ENCODE assay signal across 18 cellular contexts in the genomic region with DNA sequence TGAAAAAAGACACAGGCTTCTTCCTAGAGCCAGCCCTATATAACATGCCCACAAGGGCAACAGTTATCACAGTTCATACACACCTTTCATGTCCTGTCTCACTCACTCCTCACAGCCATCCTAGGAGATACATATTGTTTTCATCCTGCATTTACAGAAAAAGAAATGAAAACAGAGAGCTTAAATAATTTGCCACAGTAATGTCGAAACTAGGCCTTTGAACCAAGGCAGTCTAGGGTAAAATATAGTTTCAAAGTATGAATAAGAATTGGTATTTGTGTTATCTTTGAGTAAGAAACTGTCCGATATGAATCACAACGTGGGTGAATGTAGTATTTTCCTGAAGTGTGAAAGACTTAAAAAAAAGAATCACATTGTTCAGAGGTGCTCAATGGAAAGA. TPM values are rescaled to one million over a fixed set of nuclear protein-coding genes. Genes with fewer than 3 reads are reported as not detected.
DNase-seq lines count a peak whose midpoint lies in the region; ATAC-seq and FAIRE-seq lines count a peak whose summit lies in the region.
"Had no signal": no experiment of that assay in that cellular context is flagged by ENCODE, and none has a peak within 500 bp of the region (broad histone marks: within the 10 kb centered on the region; RNA-seq: fewer than 3 reads in every experiment).

No MANE protein-coding gene starts in this region.

- no peaks in the 10 kb centered on the region for H3K36me3 Mint-ChIP-seq in activated T-cell treated with anti-CD3 and anti-CD28 coated beads, Interleukin-2, amount 50 U/mL, for 4 hours (ENCODE audit: insufficient read depth)
- H3K36me3 Mint-ChIP-seq in naive thymus-derived CD4-positive, alpha-beta T cell: no peaks in the 10 kb centered on the region

- H3K27me3 ChIP-seq in naive thymus-derived CD4-positive, alpha-beta T cell (ENCODE audit: control insufficient read depth in 2 of 2, insufficient read depth in 2 of 2, low read length in 2 of 2): no peaks in the 10 kb centered on the region
- H3K27me3 ChIP-seq: hepatocyte, upper lobe of left lung had no signal

- peak; percentile 79 for FAIRE-seq in islet of Langerhans (lab: Jason Lieb, UNC)

- DNase-seq in activated T-cell treated with anti-CD3 and anti-CD28 coated beads, Interleukin-2, amount 50 U/mL, for 4 hours: no peak
- no peak for DNase-seq in activated T-cell treated with anti-CD3 and anti-CD28 coated beads, Interleukin-2, amount 50 U/mL, for 48 hours
- no peak for DNase-seq in naive thymus-derived CD4-positive, alpha-beta T cell
- DNase-seq in anterior cingulate cortex (lab: John Stamatoyannopoulos, UW): no peak
- no peak for DNase-seq in NCI-H2171 (lab: John Stamatoyannopoulos, UW)
- DNase-seq: activated CD4-positive, alpha-beta T cell treated with anti-CD3 and anti-CD28 coated beads, Interleukin-2, amount 50 U/mL, for 4 hours; activated naive CD4-positive, alpha-beta T cell treated with Interleukin-2 at 50 U/mL for 16 hours; Caco-2; HFFc6; Kasumi-1; lower lobe of right lung; upper lobe of left lung had no signal

- H3K9me3 ChIP-seq in naive thymus-derived CD4-positive, alpha-beta T cell (ENCODE audit: control insufficient read depth in 2 of 3, low read length in 3 of 3): no peaks in the 10 kb centered on the region
- H3K9me3 ChIP-seq: Caco-2, lower lobe of right lung, upper lobe of left lung had no signal

- no peaks in the 10 kb centered on the region for H3K4me1 Mint-ChIP-seq in activated T-cell treated with anti-CD3 and anti-CD28 coated beads, Interleukin-2, amount 50 U/mL, for 4 hours (ENCODE audit: low read depth)
- H3K4me1 Mint-ChIP-seq in naive thymus-derived CD4-positive, alpha-beta T cell: no peaks in the 10 kb centered on the region

- H3K27me3 Mint-ChIP-seq in activated T-cell treated with anti-CD3 and anti-CD28 coated beads, Interleukin-2, amount 50 U/mL, for 4 hours (ENCODE audit: low read depth): peaks cover 10% of the 10 kb centered on the region
- H3K27me3 Mint-ChIP-seq in naive thymus-derived CD4-positive, alpha-beta T cell: peaks cover 0 to 22% (median 11%) of the 10 kb centered on the region in 5 donors

- no peaks in the 10 kb centered on the region for H3K36me3 ChIP-seq in naive thymus-derived CD4-positive, alpha-beta T cell (ENCODE audit: control insufficient read depth in 2 of 3, insufficient read depth in 3 of 3, low read length in 3 of 3)
- H3K36me3 ChIP-seq: lower lobe of right lung, upper lobe of left lung had no signal

- ATAC-seq in activated T-cell treated with anti-CD3 and anti-CD28 coated beads, Interleukin-2, amount 50 U/mL, for 4 hours: peak; percentile 30 to 63
- ATAC-seq in GM21619 (IDR thresholded peaks at IDR 0.05; ENCODE audit: unreplicated experiment) (peak; percentile 87), HG03066 (IDR thresholded peaks at IDR 0.05; ENCODE audit: low read depth, unreplicated experiment) (peak; percentile 53)
- ATAC-seq in naive thymus-derived CD4-positive, alpha-beta T cell: no peak
- ATAC-seq: lower lobe of right lung had no signal

- POLR2A ChIA-PET in naive thymus-derived CD4-positive, alpha-beta T cell (lab: Charles Lee): no interaction called here

- H3K4me3 Mint-ChIP-seq in activated T-cell treated with anti-CD3 and anti-CD28 coated beads, Interleukin-2, amount 50 U/mL, for 4 hours: no peak overlapping the region
- H3K4me3 Mint-ChIP-seq in naive thymus-derived CD4-positive, alpha-beta T cell: no peak overlapping the region
- H3K4me3 Mint-ChIP-seq: HFFc6 had no signal

- intact Hi-C loops in naive thymus-derived CD4-positive, alpha-beta T cell (cut with micrococcal nuclease): no loop called here

- no peaks in the 10 kb centered on the region for H3K4me1 ChIP-seq in naive thymus-derived CD4-positive, alpha-beta T cell (ENCODE audit: control insufficient read depth in 2 of 2, insufficient read depth in 2 of 2, low read length in 2 of 2)
- H3K4me1 ChIP-seq: Caco-2, lower lobe of right lung, upper lobe of left lung had no signal

- H3K9me3 Mint-ChIP-seq in activated T-cell treated with anti-CD3 and anti-CD28 coated beads, Interleukin-2, amount 50 U/mL, for 4 hours: no peaks in the 10 kb centered on the region
- no peaks in the 10 kb centered on the region for H3K9me3 Mint-ChIP-seq in naive thymus-derived CD4-positive, alpha-beta T cell
- H3K9me3 Mint-ChIP-seq: HFFc6 had no signal

- H3K27ac ChIP-seq in naive thymus-derived CD4-positive, alpha-beta T cell (ENCODE audit: low read depth, low read length): no peak overlapping the region
- H3K27ac ChIP-seq: hepatocyte, lower lobe of right lung, upper lobe of left lung had no signal

- no peak overlapping the region for H3K27ac Mint-ChIP-seq in naive thymus-derived CD4-positive, alpha-beta T cell
- H3K27ac Mint-ChIP-seq: HFFc6 had no signal

- CTCF ChIA-PET in naive thymus-derived CD4-positive, alpha-beta T cell (lab: Charles Lee): interaction anchor here (0.6 kb wide), 1 partner anchor 767 kb away, joined by 3 read pairs; no protein-coding TSS in a partner anchor

- H3K4me3 ChIP-seq in naive thymus-derived CD4-positive, alpha-beta T cell (ENCODE audit: low read length): no peak overlapping the region
- H3K4me3 ChIP-seq: hepatocyte, lower lobe of right lung, upper lobe of left lung had no signal

RNA-seq across cellular contexts. Expression of gene CLDN10, which starts 26.8 kb away (rescaled TPM):
- not detected for total RNA-seq in activated T-cell treated with anti-CD3 and anti-CD28 coated beads, Interleukin-2, amount 50 U/mL, for 4 hours
- total RNA-seq in naive thymus-derived CD4-positive, alpha-beta T cell: not detected
- not detected for polyA plus RNA-seq in naive thymus-derived CD4-positive, alpha-beta T cell
- total RNA-seq: A172, Caco-2, cardiac septum, HFFc6 had no signal
